ENCODE assay signal across 8 cellular contexts in genomic region chr15:74958320-74958907, GRCh38. TPM values are rescaled to one million over a fixed set of nuclear protein-coding genes. Genes with fewer than 3 reads are reported as not detected.
DNase-seq lines count a peak whose midpoint lies in the region; ATAC-seq, FAIRE-seq and TF ChIP-seq lines count a peak whose summit lies in the region.

No MANE protein-coding gene starts in this region.

- H3K27ac Mint-ChIP-seq in brain, result peak overlapping the region; percentile 41 to 96 (median 87)

- FAIRE-seq in keratinocyte (lab: Jason Lieb, UNC), result no peak

- H3K9me3 ChIP-seq in HAP-1 (no peaks in the 10 kb centered on the region), keratinocyte (ENCODE audit: control insufficient read depth, low read depth, low read length) (no peaks in the 10 kb centered on the region)

- peak overlapping the region; percentile 42 for H3K4me3 ChIP-seq in AG04449 (ENCODE audit: low read depth, low read length)
- no peak overlapping the region for H3K4me3 ChIP-seq in HAP-1
- H3K4me3 ChIP-seq in keratinocyte (ENCODE audit: control insufficient read depth in 2 of 3, extremely low read depth in 1 of 3, insufficient read depth in 2 of 3, low read depth in 1 of 3, low read length in 3 of 3), result peak overlapping the region in 1 of 3 experiments; percentile 32

- no peak overlapping the region for H3K27ac ChIP-seq in keratinocyte (ENCODE audit: control insufficient read depth, insufficient read depth, low read length)

- DNase-seq in AG04449 (ENCODE audit: low read depth, low spot score) (no peak), HAP-1 (ENCODE audit: low spot score in 2 of 2) (peak; percentile 51 to 67), keratinocyte (ENCODE audit: low read depth, low spot score) (no peak), cerebellar cortex (ENCODE audit: low spot score) (no peak), OCI-M2 (lab: John Stamatoyannopoulos, UW; ENCODE audit: unreplicated experiment) (no peak), mesenteric fat pad (ENCODE audit: low spot score) (no peak)
- peak; percentile 41 for DNase-seq in stimulated activated naive CD8-positive, alpha-beta T cell treated with anti-CD3 and anti-CD28 coated beads, Interleukin-15, Interleukin-2, amounts not matched to agents 100 U/mL and 50 U/mL, for 24 hours

- dilution Hi-C loops in keratinocyte (cut with MboI; ENCODE audit: extremely low pct_ligation_motif_present, low sequenced_read_pairs), result no loop called here

- H3K79me2 ChIP-seq in keratinocyte (ENCODE audit: control insufficient read depth, insufficient read depth, low read length), result no peaks in the 10 kb centered on the region

- H3K27me3 Mint-ChIP-seq in brain, result peaks cover 43% of the 10 kb centered on the region

- H3K9me1 ChIP-seq in keratinocyte (ENCODE audit: control insufficient read depth, extremely low read depth, insufficient read depth, low read length), result no peaks in the 10 kb centered on the region

- POLR2A ChIA-PET in AG04449 (lab: Yijun Ruan, JAX), result no interaction called here

- peak overlapping the region; percentile 8 for H2AFZ ChIP-seq in keratinocyte (ENCODE audit: control insufficient read depth, low read length)

- ATAC-seq in stimulated activated naive CD8-positive, alpha-beta T cell treated with anti-CD3 and anti-CD28 coated beads, Interleukin-15, Interleukin-2, amounts not matched to agents 100 U/mL and 50 U/mL, for 24 hours, result no peak

- H3K4me3 Mint-ChIP-seq in brain, result peak overlapping the region; percentile 81 to 86 (median 83)

- H3K4me1 ChIP-seq in HAP-1 (peaks cover 47% of the 10 kb centered on the region), keratinocyte (ENCODE audit: control insufficient read depth, extremely low read depth, insufficient read depth, low read length) (peaks cover 9% of the 10 kb centered on the region)

- H3K36me3 ChIP-seq in HAP-1 (replicated peaks) (no peaks in the 10 kb centered on the region), keratinocyte (ENCODE audit: control insufficient read depth in 2 of 2, extremely low read depth in 1 of 2, insufficient read depth in 2 of 2, low read length in 2 of 2) (no peaks in the 10 kb centered on the region)

- H4K20me1 ChIP-seq in keratinocyte (ENCODE audit: control insufficient read depth, extremely low read depth, insufficient read depth, low read length), result no peaks in the 10 kb centered on the region

- no peak for TF ChIP-seq CTCF in AG04449 (IDR thresholded peaks at IDR 0.05; ENCODE audit: insufficient read depth, low read length, missing control alignments)
- TF ChIP-seq CTCF in brain (conservative IDR thresholded peaks at IDR 0.05), result peak in 1 of 2 experiments; percentile 20
- peak in 1 of 3 experiments; percentile 8 for TF ChIP-seq CTCF in keratinocyte (optimal IDR thresholded peaks at IDR 0.05 in 1 of 3, IDR thresholded peaks at IDR 0.05 in 1 of 3, conservative IDR thresholded peaks at IDR 0.05 in 1 of 3; ENCODE audit: extremely low read depth in 1 of 3, insufficient read depth in 2 of 3, low read length in 3 of 3)

- no peaks in the 10 kb centered on the region for H3K36me3 Mint-ChIP-seq in brain

- peak overlapping the region; percentile 74 for H3K4me2 ChIP-seq in keratinocyte (ENCODE audit: control insufficient read depth, extremely low read depth, insufficient read depth, low read depth, low read length)

- peaks cover 0 to 3% (median 0%) of the 10 kb centered on the region in 5 experiments for H3K9me3 Mint-ChIP-seq in brain

- no peaks in the 10 kb centered on the region for H3K27me3 ChIP-seq in HAP-1 (ENCODE audit: low read depth)
- H3K27me3 ChIP-seq in keratinocyte (ENCODE audit: control insufficient read depth, extremely low read depth, insufficient read depth, low read length), result peaks cover 39% of the 10 kb centered on the region

- in situ Hi-C loops in HAP-1 (cut with MboI; ENCODE audit: low sequenced_read_pairs), result loop anchor here (5.0 kb wide), 1 partner anchor 336 kb away; no protein-coding TSS in a partner anchor

- H3K9ac ChIP-seq in keratinocyte (ENCODE audit: control insufficient read depth, extremely low read depth, insufficient read depth, low read length), result no peak overlapping the region

- CTCF ChIA-PET in AG04449 (lab: Yijun Ruan, JAX), result interaction anchor here (1.0 to 24.4 kb wide), 3 partner anchors 8 to 180 kb away, joined by 3 to 644 read pairs (median 79); partner anchors contain the start of gene CSK

- peaks cover 75% of the 10 kb centered on the region for H3K4me1 Mint-ChIP-seq in brain

RNA-seq across cellular contexts. Expression of gene RPP25, which starts 1.8 kb away (rescaled TPM):
- polyA plus RNA-seq in brain (ENCODE audit: insufficient read depth, low read depth, low replicate concordance) (9.4 TPM), keratinocyte (0.60 to 1.0 TPM (median 0.62 TPM) in 3 replicates)
- polyA plus RNA-seq in keratinocyte (2011; ENCODE audit: low read depth), result 0.39 TPM
- 0.61 and 0.97 TPM in 2 replicates for polyA plus RNA-seq in keratinocyte (2011; cell fraction: cytosol; rRNA removed)
- polyA plus RNA-seq in keratinocyte (2011; cell fraction: nucleus; rRNA removed), result 0.52 and 0.69 TPM in 2 replicates
- polyA plus RNA-seq in keratinocyte (2012; ENCODE audit: low replicate concordance), result 0.88 and 1.5 TPM in 2 replicates
- 0.16 to 1.1 TPM (median 0.36 TPM) in 3 replicates for polyA minus RNA-seq in keratinocyte
- polyA minus RNA-seq in keratinocyte (2011; cell fraction: cytosol; rRNA and poly(A)+ RNA removed), result 1.3 TPM
- polyA minus RNA-seq in keratinocyte (2011; cell fraction: nucleus; rRNA and poly(A)+ RNA removed), result 0.39 and 0.63 TPM in 2 replicates
- total RNA-seq in mesenteric fat pad, result 10.7 TPM

RNA-seq across cellular contexts. Expression of gene COX5A, which starts 20.5 kb away (rescaled TPM):
- polyA plus RNA-seq in brain (ENCODE audit: insufficient read depth, low read depth, low replicate concordance), result 342 TPM
- polyA plus RNA-seq in keratinocyte, result 132 to 245 TPM (median 217 TPM) in 3 replicates
- 47.6 TPM for polyA plus RNA-seq in keratinocyte (2011; ENCODE audit: low read depth)
- 226 and 416 TPM in 2 replicates for polyA plus RNA-seq in keratinocyte (2011; cell fraction: cytosol; rRNA removed)
- polyA plus RNA-seq in keratinocyte (2011; cell fraction: nucleus; rRNA removed), result 114 and 132 TPM in 2 replicates
- polyA plus RNA-seq in keratinocyte (2012; ENCODE audit: low replicate concordance), result 257 and 259 TPM in 2 replicates
- 42.1 to 67.1 TPM (median 44.8 TPM) in 3 replicates for polyA minus RNA-seq in keratinocyte
- polyA minus RNA-seq in keratinocyte (2011; cell fraction: cytosol; rRNA and poly(A)+ RNA removed), result 113 TPM
- 15.0 and 26.9 TPM in 2 replicates for polyA minus RNA-seq in keratinocyte (2011; cell fraction: nucleus; rRNA and poly(A)+ RNA removed)
- 175 TPM for total RNA-seq in mesenteric fat pad

RNA-seq across cellular contexts. Expression of gene SCAMP5, which starts 36.9 kb away (rescaled TPM):
- polyA plus RNA-seq in brain (ENCODE audit: insufficient read depth, low read depth, low replicate concordance), result 146 TPM
- polyA plus RNA-seq in keratinocyte, result 1.9 to 3.0 TPM (median 2.9 TPM) in 3 replicates
- 0.07 TPM for polyA plus RNA-seq in keratinocyte (2011; ENCODE audit: low read depth)
- polyA plus RNA-seq in keratinocyte (2011; cell fraction: cytosol; rRNA removed), result 3.6 and 3.7 TPM in 2 replicates
- polyA plus RNA-seq in keratinocyte (2011; cell fraction: nucleus; rRNA removed), result 2.4 and 4.1 TPM in 2 replicates
- polyA plus RNA-seq in keratinocyte (2012; ENCODE audit: low replicate concordance), result 0.55 and 1.9 TPM in 2 replicates
- 2.1 to 3.3 TPM (median 3.2 TPM) in 3 replicates for polyA minus RNA-seq in keratinocyte
- 2.3 TPM for polyA minus RNA-seq in keratinocyte (2011; cell fraction: cytosol; rRNA and poly(A)+ RNA removed)
- polyA minus RNA-seq in keratinocyte (2011; cell fraction: nucleus; rRNA and poly(A)+ RNA removed), result 1.4 and 2.7 TPM in 2 replicates
- total RNA-seq in mesenteric fat pad, result 1.7 TPM

RNA-seq across cellular contexts. Expression of gene FAM219B, which starts 51.8 kb away (rescaled TPM):
- polyA plus RNA-seq in brain (ENCODE audit: insufficient read depth, low read depth, low replicate concordance) (44.5 TPM), keratinocyte (32.1 to 73.4 TPM (median 45.4 TPM) in 3 replicates)
- polyA plus RNA-seq in keratinocyte (2011; ENCODE audit: low read depth), result 29.9 TPM
- polyA plus RNA-seq in keratinocyte (2011; cell fraction: cytosol; rRNA removed), result 33.0 and 44.9 TPM in 2 replicates
- 239 and 288 TPM in 2 replicates for polyA plus RNA-seq in keratinocyte (2011; cell fraction: nucleus; rRNA removed)
- 23.7 and 53.6 TPM in 2 replicates for polyA plus RNA-seq in keratinocyte (2012; ENCODE audit: low replicate concordance)
- 29.7 to 43.8 TPM (median 31.1 TPM) in 3 replicates for polyA minus RNA-seq in keratinocyte
- polyA minus RNA-seq in keratinocyte (2011; cell fraction: cytosol; rRNA and poly(A)+ RNA removed), result 25.7 TPM
- 27.1 and 28.5 TPM in 2 replicates for polyA minus RNA-seq in keratinocyte (2011; cell fraction: nucleus; rRNA and poly(A)+ RNA removed)
- total RNA-seq in mesenteric fat pad, result 91.4 TPM

Comparison
In these comparisons a context has a peak if more than half of its experiments do, and no peak if none do; other contexts are left out.
1. DNase-seq: peak in HAP-1 (2 of 2) and stimulated activated naive CD8-positive, alpha-beta T cell treated with anti-CD3 and anti-CD28 coated beads, Interleukin-15, Interleukin-2, amounts not matched to agents 100 U/mL and 50 U/mL, for 24 hours (single experiment); none in AG04449 (single experiment), keratinocyte (single experiment), cerebellar cortex (single experiment), OCI-M2 (single experiment) and mesenteric fat pad (single experiment).
2. RNA of gene SCAMP5, which starts 36.9 kb away (polyA plus RNA-seq): 146 TPM in brain (single experiment); 0.07 to 4.1 TPM in keratinocyte; every median in the first group is over 10 times any median in the second.